ENCODE assay signal across 8 cellular contexts in the genomic region with DNA sequence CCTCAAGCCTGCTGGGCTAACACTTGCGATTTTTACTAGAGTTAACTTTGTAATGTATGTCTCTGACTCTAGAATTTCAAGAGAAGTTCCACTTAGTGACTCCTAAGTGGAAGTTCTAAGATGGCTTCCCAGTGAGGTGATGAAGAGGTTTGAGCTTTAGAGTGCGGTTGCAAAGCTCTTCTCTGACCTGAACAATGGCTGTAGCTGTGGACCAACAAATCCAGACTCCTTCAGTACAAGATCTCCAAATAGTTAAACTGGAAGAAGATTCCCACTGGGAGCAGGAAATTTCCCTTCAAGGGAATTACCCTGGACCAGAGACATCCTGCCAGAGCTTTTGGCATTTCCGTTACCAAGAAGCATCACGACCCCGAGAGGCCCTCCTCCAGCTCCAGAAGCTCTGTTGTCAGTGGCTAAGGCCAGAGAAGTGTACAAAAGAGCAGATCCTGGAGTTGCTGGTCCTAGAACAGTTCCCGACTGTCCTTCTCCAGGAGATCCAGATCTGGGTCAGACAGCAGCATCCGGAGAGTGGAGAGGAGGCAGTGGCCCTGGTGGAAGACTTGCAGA. TPM values are rescaled to one million over a fixed set of nuclear protein-coding genes. Genes with fewer than 3 reads are reported as not detected.
DNase-seq lines count a peak whose midpoint lies in the region; ATAC-seq lines count a peak whose summit lies in the region.

No MANE protein-coding gene starts in this region.

- H3K27me3 ChIP-seq in subcutaneous abdominal adipose tissue (ENCODE audit: control insufficient read depth in 5 of 5, insufficient read depth in 4 of 5, low read length in 5 of 5): no peaks in the 10 kb centered on the region

- peaks cover 10 to 43% (median 40%) of the 10 kb centered on the region in 5 donors for H3K4me1 ChIP-seq in subcutaneous abdominal adipose tissue (ENCODE audit: control insufficient read depth in 5 of 5, insufficient read depth in 5 of 5, low read length in 5 of 5)

- peaks cover 19% of the 10 kb centered on the region for H3K36me3 Mint-ChIP-seq in activated CD4-positive, alpha-beta T cell treated with anti-CD3 and anti-CD28 coated beads, Interleukin-2, amount 10 ng/mL, durations not matched to agents 24 days and 14 days (ENCODE audit: low read depth)
- peaks cover 21% of the 10 kb centered on the region for H3K36me3 Mint-ChIP-seq in activated CD8-positive, alpha-beta T cell treated with anti-CD3 and anti-CD28 coated beads, Interleukin-2, amount 10 ng/mL, durations not matched to agents 7 days and 5 days (ENCODE audit: low read depth)

- peaks cover 0 to 11% (median 4%) of the 10 kb centered on the region in 5 donors for H3K36me3 ChIP-seq in subcutaneous abdominal adipose tissue (ENCODE audit: control insufficient read depth in 5 of 5, insufficient read depth in 5 of 5, low read length in 5 of 5)

- H3K9me3 ChIP-seq in iPS-18c (ENCODE audit: control insufficient read depth, insufficient read depth, low read length): no peaks in the 10 kb centered on the region
- H3K9me3 ChIP-seq in subcutaneous abdominal adipose tissue (ENCODE audit: control insufficient read depth in 5 of 5, low read length in 5 of 5): no peaks in the 10 kb centered on the region

- DNase-seq in activated CD4-positive, alpha-beta T cell treated with anti-CD3 and anti-CD28 coated beads, Interleukin-2, amount 10 ng/mL, durations not matched to agents 24 days and 14 days: peak; percentile 70
- DNase-seq in activated CD4-positive, alpha-beta T cell treated with anti-CD3 and anti-CD28 coated beads for 1 hour: no peak
- no peak for DNase-seq in activated CD8-positive, alpha-beta T cell treated with anti-CD3 and anti-CD28 coated beads, Interleukin-2, amount 10 ng/mL, durations not matched to agents 7 days and 5 days
- DNase-seq in kidney glomerular epithelial cell (lab: John Stamatoyannopoulos, UW) (no peak), SIG-M5 (lab: John Stamatoyannopoulos, UW) (no peak)

- H3K4me1 Mint-ChIP-seq in activated CD4-positive, alpha-beta T cell treated with anti-CD3 and anti-CD28 coated beads, Interleukin-2, amount 10 ng/mL, durations not matched to agents 24 days and 14 days: peaks cover 29% of the 10 kb centered on the region
- H3K4me1 Mint-ChIP-seq in activated CD8-positive, alpha-beta T cell treated with anti-CD3 and anti-CD28 coated beads, Interleukin-2, amount 10 ng/mL, durations not matched to agents 7 days and 5 days (ENCODE audit: low read depth): peaks cover 47% of the 10 kb centered on the region

- H3K4me3 Mint-ChIP-seq in activated CD4-positive, alpha-beta T cell treated with anti-CD3 and anti-CD28 coated beads, Interleukin-2, amount 10 ng/mL, durations not matched to agents 24 days and 14 days: peak overlapping the region; percentile 97
- peak overlapping the region; percentile 88 for H3K4me3 Mint-ChIP-seq in activated CD8-positive, alpha-beta T cell treated with anti-CD3 and anti-CD28 coated beads, Interleukin-2, amount 10 ng/mL, durations not matched to agents 7 days and 5 days

- H3K9ac ChIP-seq in subcutaneous abdominal adipose tissue (ENCODE audit: low read length in 5 of 5): peak overlapping the region; percentile 57 to 86 (median 66)

- peak overlapping the region; percentile 53 for H3K4me3 ChIP-seq in iPS-18c (ENCODE audit: insufficient read depth, low read depth, low read length)
- H3K4me3 ChIP-seq in subcutaneous abdominal adipose tissue (ENCODE audit: low read depth in 1 of 5, low read length in 5 of 5): peak overlapping the region; percentile 55 to 96 (median 76)

- H3K27ac ChIP-seq in subcutaneous abdominal adipose tissue (ENCODE audit: low read depth, low read length): peak overlapping the region; percentile 95

- POLR2A ChIA-PET in activated CD8-positive, alpha-beta T cell treated with anti-CD3 and anti-CD28 coated beads, Interleukin-2, amount 10 ng/mL, durations not matched to agents 7 days and 5 days (lab: Charles Lee): interaction anchor here (0.8 to 5.1 kb wide), 10 partner anchors 9 to 85 kb away, joined by 3 to 23 read pairs (median 6); a partner anchor contains a TSS

- H3K27me3 Mint-ChIP-seq in activated CD4-positive, alpha-beta T cell treated with anti-CD3 and anti-CD28 coated beads, Interleukin-2, amount 10 ng/mL, durations not matched to agents 24 days and 14 days: no peaks in the 10 kb centered on the region
- H3K27me3 Mint-ChIP-seq in activated CD8-positive, alpha-beta T cell treated with anti-CD3 and anti-CD28 coated beads, Interleukin-2, amount 10 ng/mL, durations not matched to agents 7 days and 5 days (ENCODE audit: low read depth): no peaks in the 10 kb centered on the region

- ATAC-seq in activated CD8-positive, alpha-beta T cell treated with anti-CD3 and anti-CD28 coated beads, Interleukin-2, amount 10 ng/mL, durations not matched to agents 7 days and 5 days: peak; percentile 1
- ATAC-seq in GM18511 (IDR thresholded peaks at IDR 0.05; ENCODE audit: unreplicated experiment): no peak

- intact Hi-C loops in activated CD4-positive, alpha-beta T cell treated with anti-CD3 and anti-CD28 coated beads, Interleukin-2, amount 10 ng/mL, durations not matched to agents 24 days and 14 days (cut with micrococcal nuclease): loop anchor here (1.0 to 5.0 kb wide), 5 partner anchors 23 to 350 kb away; a partner anchor contains a TSS

- H3K27ac Mint-ChIP-seq in activated CD4-positive, alpha-beta T cell treated with anti-CD3 and anti-CD28 coated beads, Interleukin-2, amount 10 ng/mL, durations not matched to agents 24 days and 14 days: peak overlapping the region; percentile 95
- H3K27ac Mint-ChIP-seq in activated CD8-positive, alpha-beta T cell treated with anti-CD3 and anti-CD28 coated beads, Interleukin-2, amount 10 ng/mL, durations not matched to agents 7 days and 5 days: peak overlapping the region; percentile 97

- CTCF ChIA-PET in activated CD8-positive, alpha-beta T cell treated with anti-CD3 and anti-CD28 coated beads, Interleukin-2, amount 10 ng/mL, durations not matched to agents 7 days and 5 days (lab: Charles Lee): interaction anchor here (0.9 to 6.0 kb wide), 10 partner anchors 20 to 296 kb away, joined by 3 to 79 read pairs (median 5); a partner anchor contains a TSS

- H3K9me3 Mint-ChIP-seq in activated CD4-positive, alpha-beta T cell treated with anti-CD3 and anti-CD28 coated beads, Interleukin-2, amount 10 ng/mL, durations not matched to agents 24 days and 14 days: no peaks in the 10 kb centered on the region
- H3K9me3 Mint-ChIP-seq in activated CD8-positive, alpha-beta T cell treated with anti-CD3 and anti-CD28 coated beads, Interleukin-2, amount 10 ng/mL, durations not matched to agents 7 days and 5 days (ENCODE audit: insufficient read depth): no peaks in the 10 kb centered on the region

RNA-seq across cellular contexts. Expression of a gene that starts 22.3 kb away (rescaled TPM):
- 24.5 and 28.0 TPM in 2 replicates for total RNA-seq in activated CD4-positive, alpha-beta T cell treated with anti-CD3 and anti-CD28 coated beads, Interleukin-2, amount 10 ng/mL, durations not matched to agents 24 days and 14 days
- total RNA-seq in activated CD8-positive, alpha-beta T cell treated with anti-CD3 and anti-CD28 coated beads, Interleukin-2, amount 10 ng/mL, durations not matched to agents 7 days and 5 days: 10 to 100 TPM; 22.1 to 23.8 TPM

RNA-seq across cellular contexts. Expression of a gene that starts 26.2 kb away (rescaled TPM):
- total RNA-seq in activated CD4-positive, alpha-beta T cell treated with anti-CD3 and anti-CD28 coated beads, Interleukin-2, amount 10 ng/mL, durations not matched to agents 24 days and 14 days: 2.8 and 3.7 TPM in 2 replicates
- total RNA-seq in activated CD8-positive, alpha-beta T cell treated with anti-CD3 and anti-CD28 coated beads, Interleukin-2, amount 10 ng/mL, durations not matched to agents 7 days and 5 days: 1 to 10 TPM; 3.3 to 4.1 TPM

RNA-seq across cellular contexts. Expression of a gene that starts 31.0 kb away (rescaled TPM):
- 6.8 TPM in 2 replicates for total RNA-seq in activated CD4-positive, alpha-beta T cell treated with anti-CD3 and anti-CD28 coated beads, Interleukin-2, amount 10 ng/mL, durations not matched to agents 24 days and 14 days
- total RNA-seq in activated CD8-positive, alpha-beta T cell treated with anti-CD3 and anti-CD28 coated beads, Interleukin-2, amount 10 ng/mL, durations not matched to agents 7 days and 5 days: 1 to 10 TPM; 6.5 to 6.7 TPM
